17 cellular contexts compared by ENCODE assay signal in the genomic region with DNA sequence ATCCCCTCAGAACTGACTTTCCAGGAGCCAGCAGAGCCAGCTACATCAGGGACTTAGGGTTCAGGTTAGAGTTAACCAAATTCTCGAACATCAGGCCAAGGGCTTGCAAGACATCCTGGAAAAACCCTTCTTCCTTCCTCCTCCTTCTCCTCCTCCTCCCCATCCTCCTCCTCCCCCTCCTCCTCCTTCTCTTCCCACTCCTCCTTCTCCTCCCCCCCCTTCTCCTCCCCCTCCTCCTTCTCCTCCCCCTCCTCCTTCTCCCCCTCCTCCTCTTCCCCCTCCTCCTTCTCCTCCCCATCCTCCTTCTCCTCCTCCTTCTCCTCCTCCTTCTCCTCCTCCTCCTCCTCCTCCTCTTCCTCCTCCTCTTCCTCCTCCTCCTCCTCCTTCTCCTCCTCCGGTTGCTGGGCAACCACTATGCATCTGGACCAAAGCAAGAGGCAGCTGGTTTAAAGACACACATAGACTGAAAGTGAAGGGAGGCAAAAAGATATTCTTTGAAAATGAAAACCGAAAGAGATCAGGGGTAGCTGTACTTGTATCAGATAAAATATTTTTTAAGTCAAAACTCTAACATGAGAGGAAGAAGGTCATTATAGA. TPM values are rescaled to one million over a fixed set of nuclear protein-coding genes. Genes with fewer than 3 reads are reported as not detected.
"Had no signal": no experiment of that assay in that cellular context is flagged by ENCODE, and none has a peak within 500 bp of the region (broad histone marks: within the 10 kb centered on the region; RNA-seq: fewer than 3 reads in every experiment).

No MANE protein-coding gene starts in this region.

- H3K4me3 Mint-ChIP-seq: activated CD8-positive, alpha-beta memory T cell treated with anti-CD3 and anti-CD28 coated beads, Interleukin-2, amount 10 ng/mL, durations not matched to agents 7 days and 5 days; activated naive CD4-positive, alpha-beta T cell treated with anti-CD3 and anti-CD28 coated beads for 36 hours; endodermal cell; nephron; stimulated activated memory B cell treated with anti-CD40 and anti-IgM and Interleukin-4, amounts not matched to agents 10 μg/mL and 1 μg/mL and 100 μg/mL, for 72 hours had no signal

- ATAC-seq: activated CD8-positive, alpha-beta memory T cell treated with anti-CD3 and anti-CD28 coated beads, Interleukin-2, amount 10 ng/mL, durations not matched to agents 7 days and 5 days; heart right ventricle; stimulated activated memory B cell treated with anti-CD40 and anti-IgM and Interleukin-4, amounts not matched to agents 10 μg/mL and 1 μg/mL and 100 μg/mL, for 72 hours had no signal

- H3K4me1 Mint-ChIP-seq: endodermal cell had no signal

- H3K9me3 Mint-ChIP-seq: activated naive CD4-positive, alpha-beta T cell treated with anti-CD3 and anti-CD28 coated beads for 36 hours; activated T-helper 2 cell treated with anti-CD3 and anti-CD28 coated beads, Interferon-gamma antibody, Interleukin-2, Interleukin-4, amounts not matched to agents 10 μg/mL and 5 μg/mL and 100 μg/mL, durations not matched to agents 14 hours and 24 hours and 36 hours; endodermal cell; nephron; stimulated activated memory B cell treated with anti-CD40 and anti-IgM and Interleukin-4, amounts not matched to agents 10 μg/mL and 1 μg/mL and 100 μg/mL, for 72 hours had no signal

- H3K27ac Mint-ChIP-seq: activated CD8-positive, alpha-beta memory T cell treated with anti-CD3 and anti-CD28 coated beads, Interleukin-2, amount 10 ng/mL, durations not matched to agents 7 days and 5 days; activated naive CD4-positive, alpha-beta T cell treated with anti-CD3 and anti-CD28 coated beads for 36 hours; activated T-helper 2 cell treated with anti-CD3 and anti-CD28 coated beads, Interferon-gamma antibody, Interleukin-2, Interleukin-4, amounts not matched to agents 10 μg/mL and 5 μg/mL and 100 μg/mL, durations not matched to agents 14 hours and 24 hours and 36 hours; endodermal cell; nephron; stimulated activated memory B cell treated with anti-CD40 and anti-IgM and Interleukin-4, amounts not matched to agents 10 μg/mL and 1 μg/mL and 100 μg/mL, for 72 hours had no signal

- DNase-seq: activated CD4-positive, CD25-positive, alpha-beta regulatory T cell; activated CD8-positive, alpha-beta memory T cell treated with anti-CD3 and anti-CD28 coated beads, Interleukin-2, amount 10 ng/mL, durations not matched to agents 7 days and 5 days; activated naive CD4-positive, alpha-beta T cell treated with anti-CD3 and anti-CD28 coated beads for 36 hours; activated T-cell treated with anti-CD3 and anti-CD28 coated beads, Interleukin-2, amount 50 U/mL, for 1 hour; dorsolateral prefrontal cortex; endodermal cell; heart right ventricle; occipital lobe; stimulated activated CD4-positive, alpha-beta T cell treated with anti-CD3 and anti-CD28 coated beads, Interleukin-2, amount 100 ng/mL, for 48 hours had no signal

- H3K36me3 ChIP-seq: heart right ventricle had no signal

- H3K4me3 ChIP-seq: dorsolateral prefrontal cortex, heart right ventricle had no signal

- H3K27ac ChIP-seq: dorsolateral prefrontal cortex, heart right ventricle had no signal

- H3K36me3 Mint-ChIP-seq: activated CD8-positive, alpha-beta memory T cell treated with anti-CD3 and anti-CD28 coated beads, Interleukin-2, amount 10 ng/mL, durations not matched to agents 7 days and 5 days; stimulated activated memory B cell treated with anti-CD40 and anti-IgM and Interleukin-4, amounts not matched to agents 10 μg/mL and 1 μg/mL and 100 μg/mL, for 72 hours had no signal

- H3K9me3 ChIP-seq: heart right ventricle had no signal

RNA-seq across cellular contexts. Expression of gene CCL25, which starts 5.9 kb away (rescaled TPM):
- total RNA-seq: activated CD8-positive, alpha-beta memory T cell treated with anti-CD3 and anti-CD28 coated beads, Interleukin-2, amount 10 ng/mL, durations not matched to agents 7 days and 5 days; activated naive CD4-positive, alpha-beta T cell treated with anti-CD3 and anti-CD28 coated beads for 36 hours; activated T-helper 2 cell treated with anti-CD3 and anti-CD28 coated beads, Interferon-gamma antibody, Interleukin-2, Interleukin-4, amounts not matched to agents 10 μg/mL and 5 μg/mL and 100 μg/mL, durations not matched to agents 14 hours and 24 hours and 36 hours; cardiac septum; endodermal cell; epithelial cell of proximal tubule; heart right ventricle; mesenteric fat pad; posterior vena cava; skeletal muscle tissue had no signal
- polyA plus RNA-seq: heart right ventricle had no signal
